ENCODE assay signal across 8 cellular contexts in genomic region chr17:4941027-4941610, GRCh38. TPM values are rescaled to one million over a fixed set of nuclear protein-coding genes. Genes with fewer than 3 reads are reported as not detected.
DNase-seq lines count a peak whose midpoint lies in the region; TF ChIP-seq lines count a peak whose summit lies in the region.

No MANE protein-coding gene starts in this region.

- peaks cover 2% of the 10 kb centered on the region; the same call in 1 of the 2 replicates for H3K36me3 ChIP-seq in ACC112 (ENCODE audit: insufficient read depth, low read length)
- H3K36me3 ChIP-seq in muscle layer of colon (ENCODE audit: insufficient read depth, low read length): peaks cover 64% of the 10 kb centered on the region

- DNase-seq in Jurkat, Clone E6-1 (ENCODE audit: low read depth, low spot score): no peak
- no peak for DNase-seq in choroid plexus epithelial cell (ENCODE audit: low read depth)
- DNase-seq in cerebellum (ENCODE audit: low spot score): no peak
- DNase-seq in DMS79 (lab: John Stamatoyannopoulos, UW): no peak
- no peak for DNase-seq in NCI-H1417 (lab: John Stamatoyannopoulos, UW)
- no peak for DNase-seq in NAMALWA (ENCODE audit: low spot score)

- peaks cover 68% of the 10 kb centered on the region for H3K79me2 ChIP-seq in ACC112 (ENCODE audit: control insufficient read depth, insufficient read depth, low read length, unreplicated experiment)

- H3K4me3 ChIP-seq in ACC112 (ENCODE audit: low read depth, low read length) (peak overlapping the region; percentile 87), choroid plexus epithelial cell (ENCODE audit: low read depth, low read length) (peak overlapping the region; percentile 93), muscle layer of colon (ENCODE audit: low read depth in 1 of 2, low read length in 2 of 2) (peak overlapping the region; percentile 92 to 97)
- H3K4me3 ChIP-seq in Jurkat, Clone E6-1 (ENCODE audit: low read length): peak overlapping the region; percentile 98

- H3K27me3 ChIP-seq in ACC112 (ENCODE audit: insufficient read depth, low read length) (no peaks in the 10 kb centered on the region), muscle layer of colon (ENCODE audit: control insufficient read depth in 1 of 2, insufficient read depth in 2 of 2, low read length in 2 of 2) (no peaks in the 10 kb centered on the region)

- H3K27ac ChIP-seq in ACC112 (ENCODE audit: low read depth, low read length): peak overlapping the region; percentile 89
- peak overlapping the region; percentile 97 for H3K27ac ChIP-seq in muscle layer of colon (ENCODE audit: low read depth, low read length)

- no peak for TF ChIP-seq CTCF in choroid plexus epithelial cell (conservative IDR thresholded peaks at IDR 0.05; ENCODE audit: low read depth, low read length)

- no peaks in the 10 kb centered on the region for H3K9me3 ChIP-seq in muscle layer of colon (ENCODE audit: low read length)

- H3K9ac ChIP-seq in muscle layer of colon (ENCODE audit: low read length): peak overlapping the region; percentile 94

- no peak overlapping the region for H2AFZ ChIP-seq in ACC112 (ENCODE audit: low read length, unreplicated experiment)

- H3K4me1 ChIP-seq in ACC112 (ENCODE audit: control insufficient read depth, insufficient read depth, low read length, unreplicated experiment): peaks cover 51% of the 10 kb centered on the region
- peaks cover 63% of the 10 kb centered on the region for H3K4me1 ChIP-seq in muscle layer of colon (ENCODE audit: insufficient read depth, low read length)

RNA-seq across cellular contexts. Expression of gene RNF167, which starts 1.1 kb away (rescaled TPM):
- polyA plus RNA-seq in Jurkat, Clone E6-1 (2012; ENCODE audit: insufficient read depth, insufficient read length): 190 TPM
- total RNA-seq in cerebellum: 15.8 TPM

RNA-seq across cellular contexts. Expression of gene SLC25A11, which starts 1.3 kb away (rescaled TPM):
- polyA plus RNA-seq in Jurkat, Clone E6-1 (2012; ENCODE audit: insufficient read depth, insufficient read length): 115 TPM
- total RNA-seq in cerebellum: 37.2 TPM

RNA-seq across cellular contexts. Expression of gene PFN1, which starts 7.2 kb away (rescaled TPM):
- polyA plus RNA-seq in Jurkat, Clone E6-1 (2012; ENCODE audit: insufficient read depth, insufficient read length): 1,752 TPM
- total RNA-seq in cerebellum: 70.8 TPM

RNA-seq across cellular contexts. Expression of gene GP1BA, which starts 9.0 kb away (rescaled TPM):
- polyA plus RNA-seq in Jurkat, Clone E6-1 (2012; ENCODE audit: insufficient read depth, insufficient read length): 0.49 TPM
- total RNA-seq in cerebellum: not detected

RNA-seq across cellular contexts. Expression of gene ENO3, which starts 9.8 kb away (rescaled TPM):
- polyA plus RNA-seq in Jurkat, Clone E6-1 (2012; ENCODE audit: insufficient read depth, insufficient read length): 63.2 TPM
- total RNA-seq in cerebellum: 3.3 TPM
